In genomic region chr11:71888335-71889010, GRCh38 we compare ENCODE assay signal across 20 cellular contexts. TPM values are rescaled to one million over a fixed set of nuclear protein-coding genes. Genes with fewer than 3 reads are reported as not detected.
"Had no signal": no experiment of that assay in that cellular context is flagged by ENCODE, and none has a peak within 500 bp of the region (broad histone marks: within the 10 kb centered on the region; RNA-seq: fewer than 3 reads in every experiment).

No MANE protein-coding gene starts in this region.

RNA-seq across cellular contexts. Expression of gene DEFB131B, which starts 10.2 kb away (rescaled TPM):
- total RNA-seq: cerebellum; dermis microvascular lymphatic vessel endothelial cell; esophagus mucosa; fibroblast of lung; gastrocnemius medialis; heart right ventricle; left cardiac atrium; left ventricle myocardium superior; lung; mesenteric fat pad; mononuclear cell; naive thymus-derived CD8-positive, alpha-beta T cell; omental fat pad; psoas muscle; sciatic nerve; skeletal muscle tissue; spleen; temporal lobe; tibial nerve; ureter had no signal

RNA-seq across cellular contexts. Expression of gene DEFB108B, which starts 55.5 kb away (rescaled TPM):
- total RNA-seq: cerebellum; dermis microvascular lymphatic vessel endothelial cell; esophagus mucosa; fibroblast of lung; gastrocnemius medialis; heart right ventricle; left cardiac atrium; left ventricle myocardium superior; lung; mesenteric fat pad; mononuclear cell; naive thymus-derived CD8-positive, alpha-beta T cell; omental fat pad; psoas muscle; sciatic nerve; skeletal muscle tissue; spleen; temporal lobe; tibial nerve; ureter had no signal
